Comparison of ENCODE assay signal across 18 cellular contexts in genomic region chr7:12802070-12802469, GRCh38.
DNase-seq lines count a peak whose midpoint lies in the region; ATAC-seq and TF ChIP-seq lines count a peak whose summit lies in the region.
"Had no signal": no experiment of that assay in that cellular context is flagged by ENCODE, and none has a peak within 500 bp of the region (broad histone marks: within the 10 kb centered on the region; RNA-seq: fewer than 3 reads in every experiment).

No MANE protein-coding gene starts in this region.

- H3K4ac ChIP-seq in neuronal stem cell (ENCODE audit: low read length): no peak overlapping the region

- H3K27ac Mint-ChIP-seq in Caco-2 (ENCODE audit: unreplicated experiment) (peak overlapping the region; percentile 71), endodermal cell (peak overlapping the region; percentile 53)
- H3K27ac Mint-ChIP-seq: activated B cell treated with CpG ODN at 0.5 μM for 24 hours; activated naive CD4-positive, alpha-beta T cell treated with anti-CD3 and anti-CD28 coated beads for 36 hours; naive B cell had no signal

- H3K14ac ChIP-seq in neuronal stem cell (ENCODE audit: low read length): no peak overlapping the region

- H3K4me1 ChIP-seq in Caco-2: peaks cover 44% of the 10 kb centered on the region
- H3K4me1 ChIP-seq in endodermal cell (ENCODE audit: control insufficient read depth, insufficient read depth, low read length): peaks cover 27% of the 10 kb centered on the region
- H3K4me1 ChIP-seq in neuronal stem cell (ENCODE audit: control insufficient read depth in 2 of 2, insufficient read depth in 1 of 2, low read depth in 1 of 2, low read length in 2 of 2): peaks cover 0 to 6% of the 10 kb centered on the region in 2 donors
- H3K4me1 ChIP-seq: right lobe of liver had no signal

- intact Hi-C loops in Caco-2 (cut with micrococcal nuclease; ENCODE audit: unreplicated experiment): loop anchor here (5.0 kb wide), 2 partner anchors 140 to 315 kb away; no protein-coding TSS in a partner anchor

- peak overlapping the region; percentile 8 for H2AFZ ChIP-seq in neuronal stem cell (ENCODE audit: low read length)

- H3K27me3 ChIP-seq in Caco-2 (replicated peaks; ENCODE audit: control insufficient read depth, insufficient read depth, low read length) (no peaks in the 10 kb centered on the region), endodermal cell (ENCODE audit: control insufficient read depth, insufficient read depth, low read length, poor library complexity, severe bottlenecking) (no peaks in the 10 kb centered on the region), neuronal stem cell (ENCODE audit: control insufficient read depth in 3 of 3, insufficient read depth in 3 of 3, low read depth in 1 of 3, low read length in 3 of 3) (no peaks in the 10 kb centered on the region)
- H3K27me3 ChIP-seq: right lobe of liver had no signal

- H2BK120ac ChIP-seq in neuronal stem cell (ENCODE audit: low read depth, low read length): no peak overlapping the region

- H3K27ac ChIP-seq in endodermal cell (ENCODE audit: low read depth, low read length): no peak overlapping the region
- no peak overlapping the region for H3K27ac ChIP-seq in neuronal stem cell (replicated peaks; ENCODE audit: low read length)
- H3K27ac ChIP-seq: right lobe of liver had no signal

- H3K4me3 Mint-ChIP-seq in Caco-2 (ENCODE audit: unreplicated experiment) (peak overlapping the region; percentile 35), endodermal cell (no peak overlapping the region)
- H3K4me3 Mint-ChIP-seq: activated B cell treated with CpG ODN at 0.5 μM for 24 hours; activated naive CD4-positive, alpha-beta T cell treated with anti-CD3 and anti-CD28 coated beads for 36 hours; naive B cell had no signal

- POLR2A ChIA-PET in Caco-2 (lab: Charles Lee): no interaction called here

- H3K27me3 Mint-ChIP-seq in Caco-2 (ENCODE audit: insufficient read depth, unreplicated experiment) (no peaks in the 10 kb centered on the region), endodermal cell (ENCODE audit: insufficient read depth) (no peaks in the 10 kb centered on the region)
- H3K27me3 Mint-ChIP-seq: activated B cell treated with CpG ODN at 0.5 μM for 24 hours, naive B cell had no signal

- H3K9me3 ChIP-seq in Caco-2 (no peaks in the 10 kb centered on the region), endodermal cell (ENCODE audit: control insufficient read depth, low read length) (no peaks in the 10 kb centered on the region), neuronal stem cell (replicated peaks in 1 of 2; ENCODE audit: control insufficient read depth in 2 of 2, insufficient read depth in 1 of 2, low read depth in 1 of 2, low read length in 2 of 2) (peaks cover 0 to 2% of the 10 kb centered on the region in 2 donors)
- H3K9me3 ChIP-seq: HAP-1 had no signal

- no peak for TF ChIP-seq CTCF in Caco-2 (IDR thresholded peaks at IDR 0.05; ENCODE audit: insufficient read depth in 1 of 2, low read depth in 1 of 2, low read length in 1 of 2, severe bottlenecking in 1 of 2, unreplicated experiment in 1 of 2)
- TF ChIP-seq CTCF in endodermal cell (conservative IDR thresholded peaks at IDR 0.05): no peak

- H3K4me2 ChIP-seq in neuronal stem cell (ENCODE audit: insufficient read depth, low read length, poor library complexity, severe bottlenecking): no peak overlapping the region

- H2BK5ac ChIP-seq in neuronal stem cell (ENCODE audit: low read length): no peak overlapping the region

- H3K9ac ChIP-seq in endodermal cell (ENCODE audit: extremely low read depth, low read length, poor library complexity, severe bottlenecking) (no peak overlapping the region), neuronal stem cell (ENCODE audit: low read depth, low read length, poor library complexity) (no peak overlapping the region)

- peaks cover 33% of the 10 kb centered on the region for H3K4me1 Mint-ChIP-seq in Caco-2 (ENCODE audit: low read depth, unreplicated experiment)
- H3K4me1 Mint-ChIP-seq in endodermal cell: peaks cover 27% of the 10 kb centered on the region
- H3K4me1 Mint-ChIP-seq: activated B cell treated with CpG ODN at 0.5 μM for 24 hours, naive B cell had no signal

- H2BK12ac ChIP-seq in neuronal stem cell (ENCODE audit: low read length): no peak overlapping the region

- H3K4me3 ChIP-seq in Caco-2 (ENCODE audit: low read depth, low read length): no peak overlapping the region
- no peak overlapping the region for H3K4me3 ChIP-seq in endodermal cell (ENCODE audit: low read length)
- H3K4me3 ChIP-seq in neuronal stem cell (ENCODE audit: low read length in 2 of 2): no peak overlapping the region
- H3K4me3 ChIP-seq: HAP-1, right lobe of liver had no signal

- CTCF ChIA-PET in Caco-2 (lab: Charles Lee): no interaction called here

- H2BK15ac ChIP-seq in neuronal stem cell (ENCODE audit: low read length): no peak overlapping the region

- H3K9me3 Mint-ChIP-seq in Caco-2 (ENCODE audit: unreplicated experiment) (no peaks in the 10 kb centered on the region), endodermal cell (no peaks in the 10 kb centered on the region)
- H3K9me3 Mint-ChIP-seq: activated B cell treated with CpG ODN at 0.5 μM for 24 hours; activated naive CD4-positive, alpha-beta T cell treated with anti-CD3 and anti-CD28 coated beads for 36 hours; naive B cell had no signal

- no peak overlapping the region for H4K8ac ChIP-seq in neuronal stem cell (ENCODE audit: low read depth, low read length)

- H4K91ac ChIP-seq in neuronal stem cell (ENCODE audit: low read depth, low read length, poor library complexity): no peak overlapping the region

- no TSS peak for BruUV-seq in Caco-2 (replicated peaks; lab: Mats Ljungman, UMichigan)

- no peak overlapping the region for H2AK5ac ChIP-seq in neuronal stem cell (ENCODE audit: low read depth, low read length)

- H3K23ac ChIP-seq in neuronal stem cell (ENCODE audit: low read depth, low read length, poor library complexity): no peak overlapping the region

- DNase-seq in Caco-2: peak in 1 of 2 experiments; percentile 10
- DNase-seq in NCI-H69 (lab: John Stamatoyannopoulos, UW): peak; percentile 64
- no peak for DNase-seq in endodermal cell
- no peak for DNase-seq in neuronal stem cell (ENCODE audit: low spot score)
- no peak for DNase-seq in COLO668 (lab: John Stamatoyannopoulos, UW; ENCODE audit: unreplicated experiment)
- DNase-seq in NCI-H1105 treated with DMSO at 0.1 percent for 48 hours (lab: John Stamatoyannopoulos, UW): no peak
- DNase-seq in activated gamma-delta T cell treated with Interleukin-2 at 50 U/mL for 16 hours: no peak
- DNase-seq: activated B cell treated with CpG ODN at 0.5 μM for 24 hours; activated naive CD4-positive, alpha-beta T cell treated with anti-CD3 and anti-CD28 coated beads for 36 hours; naive B cell; NCI-H146; NCI-H510A; OCI-M1; right lobe of liver; stimulated activated CD4-positive, alpha-beta T cell treated with anti-CD3 and anti-CD28 coated beads, Interleukin-4, amount 100 ng/mL, for 4 hours; SW 1271 had no signal

- no peak for ATAC-seq in HG03039 (IDR thresholded peaks at IDR 0.05; ENCODE audit: unreplicated experiment)

- WGBS in endodermal cell (ENCODE audit: insufficient coverage in 1 of 2, insufficient read length in 1 of 2), 2 experiments: 88 to 100% methylated on average over 1 to 2 of the region's 2 CpGs
- no CpG with 5 or more reads among the region's 2 CpGs for WGBS in neuronal stem cell (ENCODE audit: extremely low coverage in 2 of 2, insufficient read length in 2 of 2, insufficient replicate concordance in 1 of 2), 2 donors

- H3K36me3 Mint-ChIP-seq in Caco-2 (ENCODE audit: insufficient read depth, unreplicated experiment): peaks cover 6% of the 10 kb centered on the region
- no peaks in the 10 kb centered on the region for H3K36me3 Mint-ChIP-seq in endodermal cell (ENCODE audit: low read depth)
- H3K36me3 Mint-ChIP-seq: naive B cell had no signal

- no peaks in the 10 kb centered on the region for H3K36me3 ChIP-seq in Caco-2 (ENCODE audit: control insufficient read depth, insufficient read depth, low read length)
- no peaks in the 10 kb centered on the region for H3K36me3 ChIP-seq in endodermal cell (ENCODE audit: control insufficient read depth, insufficient read depth, low read length)
- H3K36me3 ChIP-seq in neuronal stem cell (replicated peaks in 1 of 2; ENCODE audit: control insufficient read depth in 2 of 2, insufficient read depth in 2 of 2, low read length in 2 of 2): no peaks in the 10 kb centered on the region
- H3K36me3 ChIP-seq: HAP-1, right lobe of liver had no signal

- no peaks in the 10 kb centered on the region for H3K79me1 ChIP-seq in neuronal stem cell (ENCODE audit: low read depth, low read length)

- H3K18ac ChIP-seq in neuronal stem cell (ENCODE audit: low read length): no peak overlapping the region
